8 cellular contexts compared by ENCODE assay signal in genomic region chr5:55923177-55923872, GRCh38.
DNase-seq lines count a peak whose midpoint lies in the region; ATAC-seq and TF ChIP-seq lines count a peak whose summit lies in the region.

No MANE protein-coding gene starts in this region.

- H3K4me3 ChIP-seq in psoas muscle, result peak overlapping the region; percentile 49

- ATAC-seq in effector memory CD8-positive, alpha-beta T cell (replicated peaks), result peak; percentile 87
- ATAC-seq in psoas muscle (no peak), HG02938 (IDR thresholded peaks at IDR 0.05; ENCODE audit: unreplicated experiment) (no peak), HG03439 (IDR thresholded peaks at IDR 0.05; ENCODE audit: unreplicated experiment) (no peak), GM19395 (IDR thresholded peaks at IDR 0.05; ENCODE audit: unreplicated experiment) (no peak)

- H3K9me3 Mint-ChIP-seq in effector memory CD8-positive, alpha-beta T cell, result no peaks in the 10 kb centered on the region

- intact Hi-C loops in psoas muscle (cut with DNase I), result no loop called here

- no peaks in the 10 kb centered on the region for H3K36me3 ChIP-seq in psoas muscle (ENCODE audit: insufficient read depth in 1 of 2, low read depth in 1 of 2)

- no peaks in the 10 kb centered on the region for H3K4me1 ChIP-seq in psoas muscle

- H3K27me3 ChIP-seq in psoas muscle (ENCODE audit: insufficient read depth in 3 of 3, low read length in 2 of 3), result peaks cover 0 to 2% (median 0%) of the 10 kb centered on the region in 3 donors

- H3K36me3 Mint-ChIP-seq in effector memory CD8-positive, alpha-beta T cell (ENCODE audit: insufficient read depth), result no peaks in the 10 kb centered on the region

- TF ChIP-seq CTCF in psoas muscle (IDR thresholded peaks at IDR 0.05), result no peak

- 51 to 59% (median 57%) methylated on average over 18 of the region's 18 CpGs for WGBS in psoas muscle, 3 donors

- peaks cover 0 to 13% of the 10 kb centered on the region in 2 donors for H3K27me3 Mint-ChIP-seq in effector memory CD8-positive, alpha-beta T cell

- no peak overlapping the region for H3K27ac ChIP-seq in psoas muscle

- DNase-seq in GM03348 (ENCODE audit: low spot score) (peak; percentile 40), NCI-H69 (lab: John Stamatoyannopoulos, UW) (peak; percentile 38), psoas muscle (no peak), NCI-H1092 treated with DMSO at 0.1 percent for 48 hours (lab: John Stamatoyannopoulos, UW) (no peak)
- peak; percentile 14 to 27 (median 16) for DNase-seq in effector memory CD8-positive, alpha-beta T cell

- H3K9me3 ChIP-seq in psoas muscle, result no peaks in the 10 kb centered on the region

- H3K4me1 Mint-ChIP-seq in effector memory CD8-positive, alpha-beta T cell (ENCODE audit: low read depth in 2 of 2), result peaks cover 13 to 15% of the 10 kb centered on the region in 2 donors

- peak overlapping the region; percentile 87 to 90 for H3K27ac Mint-ChIP-seq in effector memory CD8-positive, alpha-beta T cell

- peak overlapping the region; percentile 85 to 87 for H3K4me3 Mint-ChIP-seq in effector memory CD8-positive, alpha-beta T cell

Comparison
In these comparisons a context has a peak if more than half of its experiments do, and no peak if none do; other contexts are left out.
1. DNase-seq: peak in GM03348 (single experiment), NCI-H69 (single experiment) and effector memory CD8-positive, alpha-beta T cell (3 of 3); none in psoas muscle (0 of 2) and NCI-H1092 treated with DMSO at 0.1 percent for 48 hours (single experiment).